1 cellular context compared by ENCODE assay signal in genomic region chr12:121804417-121805111, GRCh38.
TF ChIP-seq lines count a peak whose summit lies in the region.

No MANE protein-coding gene starts in this region.

TF ChIP-seq in GM23338, 12 proteins besides CTCF, POLR2A, EP300 and RAD21 (continued from another document):
- TF ChIP-seq, protein P1, sequence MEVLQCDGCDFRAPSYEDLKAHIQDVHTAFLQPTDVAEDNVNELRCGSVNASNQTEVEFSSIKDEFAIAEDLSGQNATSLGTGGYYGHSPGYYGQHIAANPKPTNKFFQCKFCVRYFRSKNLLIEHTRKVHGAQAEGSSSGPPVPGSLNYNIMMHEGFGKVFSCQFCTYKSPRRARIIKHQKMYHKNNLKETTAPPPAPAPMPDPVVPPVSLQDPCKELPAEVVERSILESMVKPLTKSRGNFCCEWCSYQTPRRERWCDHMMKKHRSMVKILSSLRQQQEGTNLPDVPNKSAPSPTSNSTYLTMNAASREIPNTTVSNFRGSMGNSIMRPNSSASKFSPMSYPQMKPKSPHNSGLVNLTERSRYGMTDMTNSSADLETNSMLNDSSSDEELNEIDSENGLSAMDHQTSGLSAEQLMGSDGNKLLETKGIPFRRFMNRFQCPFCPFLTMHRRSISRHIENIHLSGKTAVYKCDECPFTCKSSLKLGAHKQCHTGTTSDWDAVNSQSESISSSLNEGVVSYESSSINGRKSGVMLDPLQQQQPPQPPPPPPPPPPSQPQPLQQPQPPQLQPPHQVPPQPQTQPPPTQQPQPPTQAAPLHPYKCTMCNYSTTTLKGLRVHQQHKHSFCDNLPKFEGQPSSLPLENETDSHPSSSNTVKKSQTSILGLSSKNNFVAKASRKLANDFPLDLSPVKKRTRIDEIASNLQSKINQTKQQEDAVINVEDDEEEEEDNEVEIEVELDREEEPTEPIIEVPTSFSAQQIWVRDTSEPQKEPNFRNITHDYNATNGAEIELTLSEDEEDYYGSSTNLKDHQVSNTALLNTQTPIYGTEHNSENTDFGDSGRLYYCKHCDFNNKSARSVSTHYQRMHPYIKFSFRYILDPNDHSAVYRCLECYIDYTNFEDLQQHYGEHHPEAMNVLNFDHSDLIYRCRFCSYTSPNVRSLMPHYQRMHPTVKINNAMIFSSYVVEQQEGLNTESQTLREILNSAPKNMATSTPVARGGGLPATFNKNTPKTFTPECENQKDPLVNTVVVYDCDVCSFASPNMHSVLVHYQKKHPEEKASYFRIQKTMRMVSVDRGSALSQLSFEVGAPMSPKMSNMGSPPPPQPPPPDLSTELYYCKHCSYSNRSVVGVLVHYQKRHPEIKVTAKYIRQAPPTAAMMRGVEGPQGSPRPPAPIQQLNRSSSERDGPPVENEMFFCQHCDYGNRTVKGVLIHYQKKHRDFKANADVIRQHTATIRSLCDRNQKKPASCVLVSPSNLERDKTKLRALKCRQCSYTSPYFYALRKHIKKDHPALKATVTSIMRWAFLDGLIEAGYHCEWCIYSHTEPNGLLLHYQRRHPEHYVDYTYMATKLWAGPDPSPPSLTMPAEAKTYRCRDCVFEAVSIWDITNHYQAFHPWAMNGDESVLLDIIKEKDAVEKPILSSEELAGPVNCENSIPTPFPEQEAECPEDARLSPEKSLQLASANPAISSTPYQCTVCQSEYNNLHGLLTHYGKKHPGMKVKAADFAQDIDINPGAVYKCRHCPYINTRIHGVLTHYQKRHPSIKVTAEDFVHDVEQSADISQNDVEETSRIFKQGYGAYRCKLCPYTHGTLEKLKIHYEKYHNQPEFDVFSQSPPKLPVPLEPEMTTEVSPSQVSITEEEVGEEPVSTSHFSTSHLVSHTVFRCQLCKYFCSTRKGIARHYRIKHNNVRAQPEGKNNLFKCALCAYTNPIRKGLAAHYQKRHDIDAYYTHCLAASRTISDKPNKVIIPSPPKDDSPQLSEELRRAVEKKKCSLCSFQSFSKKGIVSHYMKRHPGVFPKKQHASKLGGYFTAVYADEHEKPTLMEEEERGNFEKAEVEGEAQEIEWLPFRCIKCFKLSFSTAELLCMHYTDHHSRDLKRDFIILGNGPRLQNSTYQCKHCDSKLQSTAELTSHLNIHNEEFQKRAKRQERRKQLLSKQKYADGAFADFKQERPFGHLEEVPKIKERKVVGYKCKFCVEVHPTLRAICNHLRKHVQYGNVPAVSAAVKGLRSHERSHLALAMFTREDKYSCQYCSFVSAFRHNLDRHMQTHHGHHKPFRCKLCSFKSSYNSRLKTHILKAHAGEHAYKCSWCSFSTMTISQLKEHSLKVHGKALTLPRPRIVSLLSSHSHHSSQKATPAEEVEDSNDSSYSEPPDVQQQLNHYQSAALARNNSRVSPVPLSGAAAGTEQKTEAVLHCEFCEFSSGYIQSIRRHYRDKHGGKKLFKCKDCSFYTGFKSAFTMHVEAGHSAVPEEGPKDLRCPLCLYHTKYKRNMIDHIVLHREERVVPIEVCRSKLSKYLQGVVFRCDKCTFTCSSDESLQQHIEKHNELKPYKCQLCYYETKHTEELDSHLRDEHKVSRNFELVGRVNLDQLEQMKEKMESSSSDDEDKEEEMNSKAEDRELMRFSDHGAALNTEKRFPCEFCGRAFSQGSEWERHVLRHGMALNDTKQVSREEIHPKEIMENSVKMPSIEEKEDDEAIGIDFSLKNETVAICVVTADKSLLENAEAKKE (CRISPR knock-in tag; IDR thresholded peaks at IDR 0.05) = no peak
- TF ChIP-seq CREB1 (CRISPR knock-in tag; IDR thresholded peaks at IDR 0.05; ENCODE audit: low read depth) (no peak), ZNF114 (CRISPR knock-in tag; IDR thresholded peaks at IDR 0.05) (no peak), STAT1 (IDR thresholded peaks at IDR 0.05; ENCODE audit: unreplicated experiment) (no peak), POLR2AphosphoS5 (IDR thresholded peaks at IDR 0.05; ENCODE audit: low read depth) (no peak)
